13 cellular contexts compared by ENCODE assay signal in genomic region chr4:99593781-99594636, GRCh38.
DNase-seq lines count a peak whose midpoint lies in the region; ATAC-seq and TF ChIP-seq lines count a peak whose summit lies in the region.
"Had no signal": no experiment of that assay in that cellular context is flagged by ENCODE, and none has a peak within 500 bp of the region (broad histone marks: within the 10 kb centered on the region; RNA-seq: fewer than 3 reads in every experiment).

No MANE protein-coding gene starts in this region.

- DNase-seq in foreskin melanocyte = peak; percentile 17
- DNase-seq in GM10266 (ENCODE audit: extremely low spot score) = no peak
- no peak for DNase-seq in stimulated activated CD4-positive, alpha-beta T cell treated with anti-CD3 and anti-CD28 coated beads, Interleukin-2, amount 100 ng/mL, for 24 hours
- no peak for DNase-seq in NCI-H82 treated with DMSO at 0.1 percent for 48 hours (lab: John Stamatoyannopoulos, UW; ENCODE audit: unreplicated experiment)
- no peak for DNase-seq in HuH-7.5 (ENCODE audit: low spot score)
- DNase-seq: AML-193, anterior cingulate cortex, NCI-H526, WERI-Rb-1 had no signal

- no peak for TF ChIP-seq CTCF in GM10266 (IDR thresholded peaks at IDR 0.05; ENCODE audit: control insufficient read depth, insufficient read depth, low read depth, missing control alignments)

- ATAC-seq in GM18867 (IDR thresholded peaks at IDR 0.05; ENCODE audit: unreplicated experiment) = peak; percentile 69
- ATAC-seq in GM21529 (IDR thresholded peaks at IDR 0.05; ENCODE audit: unreplicated experiment) = peak; percentile 45
- ATAC-seq in HG03095 (IDR thresholded peaks at IDR 0.05; ENCODE audit: unreplicated experiment) = peak; percentile 69
- ATAC-seq: Panc1 had no signal
